Comparison of ENCODE assay signal across 1 cellular context in the genomic region with DNA sequence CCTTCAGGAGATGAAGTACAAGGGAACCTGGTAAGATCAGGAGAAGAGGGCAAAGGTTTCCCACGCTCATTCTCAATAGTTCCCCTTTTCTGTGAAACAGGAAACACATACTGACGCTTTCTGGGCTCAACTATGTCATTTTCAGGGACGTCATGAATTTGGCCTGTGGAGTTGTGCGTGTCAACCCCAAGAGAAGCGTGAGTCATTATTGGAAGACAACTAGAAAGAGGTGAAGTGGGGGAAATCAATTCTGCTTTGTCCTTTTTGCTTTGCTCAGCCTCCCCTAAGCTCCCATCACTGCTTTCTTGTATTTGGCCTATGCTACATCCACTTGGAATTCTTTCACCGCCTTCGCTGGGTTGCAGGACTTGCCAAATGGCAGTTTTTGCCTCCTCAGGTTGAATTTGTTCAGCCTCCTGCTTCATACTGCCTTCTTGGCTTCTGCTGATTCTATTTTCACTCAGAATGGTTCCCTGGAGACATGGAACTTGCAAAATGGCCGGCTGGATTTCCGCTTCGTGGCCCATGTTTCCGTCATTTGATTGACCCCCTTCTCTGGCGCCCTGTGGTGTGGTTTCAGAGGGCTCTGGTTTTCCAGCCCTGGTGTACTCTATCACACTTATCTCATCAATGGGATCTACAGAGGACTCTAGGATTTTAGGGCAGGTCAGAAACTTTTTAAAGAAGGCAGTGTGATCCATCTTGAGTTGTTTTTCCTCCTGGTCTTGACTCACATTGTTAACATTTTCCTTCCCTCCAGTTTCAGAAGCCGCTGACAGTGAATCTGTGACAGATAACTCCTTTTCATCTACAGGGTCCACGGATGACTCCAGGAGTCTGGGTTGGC.
TF ChIP-seq lines count a peak whose summit lies in the region.

No MANE protein-coding gene starts in this region.

TF ChIP-seq in GM12878, 131 proteins besides CTCF, POLR2A, EP300 and RAD21 (continued from another document and continues in another):
- TF ChIP-seq, protein P1, sequence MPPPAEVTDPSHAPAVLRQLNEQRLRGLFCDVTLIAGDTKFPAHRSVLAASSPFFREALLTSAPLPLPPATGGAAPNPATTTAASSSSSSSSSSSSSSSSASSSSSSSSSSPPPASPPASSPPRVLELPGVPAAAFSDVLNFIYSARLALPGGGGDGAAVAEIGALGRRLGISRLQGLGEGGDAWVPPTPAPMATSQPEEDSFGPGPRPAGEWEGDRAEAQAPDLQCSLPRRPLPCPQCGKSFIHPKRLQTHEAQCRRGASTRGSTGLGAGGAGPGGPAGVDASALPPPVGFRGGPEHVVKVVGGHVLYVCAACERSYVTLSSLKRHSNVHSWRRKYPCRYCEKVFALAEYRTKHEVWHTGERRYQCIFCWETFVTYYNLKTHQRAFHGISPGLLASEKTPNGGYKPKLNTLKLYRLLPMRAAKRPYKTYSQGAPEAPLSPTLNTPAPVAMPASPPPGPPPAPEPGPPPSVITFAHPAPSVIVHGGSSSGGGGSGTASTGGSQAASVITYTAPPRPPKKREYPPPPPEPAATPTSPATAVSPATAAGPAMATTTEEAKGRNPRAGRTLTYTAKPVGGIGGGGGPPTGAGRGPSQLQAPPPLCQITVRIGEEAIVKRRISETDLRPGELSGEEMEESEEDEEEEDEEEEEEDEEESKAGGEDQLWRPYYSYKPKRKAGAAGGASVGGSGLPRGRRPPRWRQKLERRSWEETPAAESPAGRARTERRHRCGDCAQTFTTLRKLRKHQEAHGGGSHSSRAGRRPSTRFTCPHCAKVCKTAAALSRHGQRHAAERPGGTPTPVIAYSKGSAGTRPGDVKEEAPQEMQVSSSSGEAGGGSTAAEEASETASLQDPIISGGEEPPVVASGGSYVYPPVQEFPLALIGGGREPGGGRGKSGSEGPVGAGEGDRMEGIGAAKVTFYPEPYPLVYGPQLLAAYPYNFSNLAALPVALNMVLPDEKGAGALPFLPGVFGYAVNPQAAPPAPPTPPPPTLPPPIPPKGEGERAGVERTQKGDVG (CRISPR knock-in tag; IDR thresholded peaks at IDR 0.05) = no peak
- TF ChIP-seq RCOR1 (conservative IDR thresholded peaks at IDR 0.05; ENCODE audit: low read depth, low read length) (0 out of 2 replicates have a peak, but pooled peaks have one; percentile 49), MAX (IDR thresholded peaks at IDR 0.05; ENCODE audit: low read depth, low read length) (no peak), ASH2L (IDR thresholded peaks at IDR 0.05; ENCODE audit: borderline replicate concordance, low read depth) (no peak), JUNB (IDR thresholded peaks at IDR 0.05) (peak; percentile 95), NR2F1 (conservative IDR thresholded peaks at IDR 0.05) (peak; percentile 94; the same call in 1 of the 2 replicates), ZNF687 (IDR thresholded peaks at IDR 0.05) (peak; percentile 59), YBX1 (IDR thresholded peaks at IDR 0.05) (no peak), SKIL (IDR thresholded peaks at IDR 0.05; ENCODE audit: low read depth, poor library complexity, severe bottlenecking) (peak; percentile 82), SP1 (IDR thresholded peaks at IDR 0.05; ENCODE audit: low read depth, low read length) (peak; percentile 46), NFIC (IDR thresholded peaks at IDR 0.05; ENCODE audit: low read depth, low read length) (no peak), ZNF207 (IDR thresholded peaks at IDR 0.05; ENCODE audit: borderline replicate concordance) (peak; percentile 72; the same call in 1 of the 2 replicates), CEBPZ (IDR thresholded peaks at IDR 0.05; ENCODE audit: low read depth, low read length) (no peak), SMARCA5 (IDR thresholded peaks at IDR 0.05) (0 out of 2 replicates have a peak, but pooled peaks have one; percentile 53), EZH2 (IDR thresholded peaks at IDR 0.05; ENCODE audit: borderline replicate concordance, control insufficient read depth, low read depth, low read length) (0 out of 2 replicates have a peak, but pooled peaks have one; percentile 64), NKRF (conservative IDR thresholded peaks at IDR 0.05) (no peak), BHLHE40 (IDR thresholded peaks at IDR 0.05; ENCODE audit: borderline replicate concordance in 1 of 2, low read depth in 2 of 2, low read length in 1 of 2) (peak; percentile 61 to 65; a peak in 2 of 4 replicates), SREBF1 (IDR thresholded peaks at IDR 0.05; ENCODE audit: low read length) (no peak), PRDM15 (CRISPR knock-in tag; IDR thresholded peaks at IDR 0.05) (no peak), HDAC2 (IDR thresholded peaks at IDR 0.05) (no peak), STAT1 (conservative IDR thresholded peaks at IDR 0.05) (no peak), POLR2AphosphoS5 (IDR thresholded peaks at IDR 0.05; ENCODE audit: low read length) (peak; percentile 88), CHD1 (IDR thresholded peaks at IDR 0.05; ENCODE audit: low read depth, low read length) (peak; percentile 86), ETV6 (conservative IDR thresholded peaks at IDR 0.05 in 1 of 2, IDR thresholded peaks at IDR 0.05 in 1 of 2; ENCODE audit: borderline replicate concordance in 1 of 2, low read depth in 1 of 2) (peak in 1 of 2 experiments; percentile 96; a peak in 2 of 4 replicates), ZZZ3 (IDR thresholded peaks at IDR 0.05; ENCODE audit: control insufficient read depth, insufficient read length, low read depth) (no peak), NFXL1 (IDR thresholded peaks at IDR 0.05; ENCODE audit: borderline replicate concordance) (no peak), CREB1 (IDR thresholded peaks at IDR 0.05; ENCODE audit: low read depth) (no peak), CEBPB (IDR thresholded peaks at IDR 0.05; ENCODE audit: borderline replicate concordance in 1 of 2, low read depth in 2 of 2, low read length in 2 of 2) (no peak), MXI1 (IDR thresholded peaks at IDR 0.05; ENCODE audit: low read depth, low read length) (peak; percentile 46; the same call in 1 of the 2 replicates), RAD51 (IDR thresholded peaks at IDR 0.05) (no peak), IKZF2 (IDR thresholded peaks at IDR 0.05) (peak; percentile 93 to 94), MEF2B (IDR thresholded peaks at IDR 0.05; ENCODE audit: partially characterized antibody, poor library complexity, severe bottlenecking) (peak; percentile 95), NBN (IDR thresholded peaks at IDR 0.05) (peak; percentile 95), SMAD5 (IDR thresholded peaks at IDR 0.05; ENCODE audit: low read depth) (peak; percentile 50; the same call in 1 of the 2 replicates), CHD4 (IDR thresholded peaks at IDR 0.05) (no peak), SIX5 (IDR thresholded peaks at IDR 0.05; ENCODE audit: low read depth, low read length, severe bottlenecking) (no peak), EED (IDR thresholded peaks at IDR 0.05; ENCODE audit: low read depth) (peak; percentile 95), CBX5 (IDR thresholded peaks at IDR 0.05; ENCODE audit: low read depth) (no peak), POLR2AphosphoS2 (IDR thresholded peaks at IDR 0.05; ENCODE audit: low read depth, low read length) (peak; percentile 81; the same call in 1 of the 2 replicates)
